In the genomic region with DNA sequence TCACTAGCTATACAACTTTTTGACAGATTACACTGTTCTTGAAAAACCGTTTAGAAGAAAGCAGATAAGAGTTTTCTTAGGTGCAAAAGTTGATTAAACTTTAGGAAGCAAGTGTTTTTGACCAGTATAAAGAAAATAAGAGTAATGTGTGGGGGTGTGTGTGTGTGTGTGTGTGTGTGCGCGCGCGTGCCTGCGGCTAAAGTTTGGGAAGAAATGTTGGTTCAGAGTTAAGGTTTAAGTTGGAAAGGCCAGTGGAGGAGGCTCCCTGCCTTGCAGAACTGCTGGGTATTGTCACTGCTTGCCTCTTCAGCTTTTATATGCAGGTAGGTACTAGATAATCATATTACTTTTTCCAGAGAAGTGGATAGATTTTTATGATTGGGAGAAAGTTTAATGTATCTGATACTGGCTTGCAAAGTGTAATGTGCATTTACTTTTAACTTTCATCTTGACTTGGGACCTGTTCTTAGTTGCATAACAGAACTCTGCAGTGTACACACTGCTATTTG, we compare ENCODE assay signal across 1 cellular context.
TF ChIP-seq lines count a peak whose summit lies in the region.

No MANE protein-coding gene starts in this region.

TF ChIP-seq in HCT116, 20 proteins besides CTCF, POLR2A, EP300 and RAD21 (continued from another document):
- no peak for TF ChIP-seq ATF3 (IDR thresholded peaks at IDR 0.05)
